In the genomic region with DNA sequence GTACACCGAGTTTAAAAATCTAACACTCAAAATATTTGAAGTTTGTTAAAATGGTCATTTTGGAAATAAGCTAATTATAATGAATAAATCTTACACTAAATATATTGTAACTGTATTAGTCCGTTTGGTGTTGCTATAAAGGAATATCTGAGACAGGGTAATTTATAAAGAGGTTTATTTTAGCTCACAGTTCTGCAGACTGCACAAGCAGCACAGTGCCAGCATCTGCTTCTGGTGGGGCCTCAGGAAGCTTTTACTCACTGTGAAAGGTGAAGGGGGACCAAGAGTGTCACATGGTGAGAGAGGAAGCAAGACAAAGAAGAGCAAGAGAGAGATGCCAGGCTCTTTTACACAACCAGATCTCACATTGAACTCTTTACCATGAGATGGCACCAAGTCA, we compare ENCODE assay signal across 2 cellular contexts.
TF ChIP-seq lines count a peak whose summit lies in the region.

No MANE protein-coding gene starts in this region.

TF ChIP-seq in K562, 482 proteins besides CTCF, POLR2A, EP300 and RAD21:
- TF ChIP-seq MYC (IDR thresholded peaks at IDR 0.05; ENCODE audit: low read depth, low read length): no peak
- TF ChIP-seq MYC (CRISPR knock-in tag; IDR thresholded peaks at IDR 0.05; ENCODE audit: borderline replicate concordance, low read depth): no peak
- no peak for TF ChIP-seq MECOM (CRISPR knock-in tag; IDR thresholded peaks at IDR 0.05)
- no peak for TF ChIP-seq ASH1L (IDR thresholded peaks at IDR 0.05; ENCODE audit: borderline replicate concordance, low read depth, partially characterized antibody)
- TF ChIP-seq NBN (IDR thresholded peaks at IDR 0.05; ENCODE audit: low read depth): no peak
- TF ChIP-seq GATAD2A (IDR thresholded peaks at IDR 0.05): no peak
- TF ChIP-seq TEAD1 (CRISPR knock-in tag; IDR thresholded peaks at IDR 0.05): no peak
- no peak for TF ChIP-seq TAF1 (IDR thresholded peaks at IDR 0.05; ENCODE audit: control insufficient read depth, extremely low read depth, insufficient read depth, low read length, severe bottlenecking)
- TF ChIP-seq ZNF316 (IDR thresholded peaks at IDR 0.05): peak; percentile 41
- TF ChIP-seq RB1 (IDR thresholded peaks at IDR 0.05; ENCODE audit: low read depth): no peak
- no peak for TF ChIP-seq ZNF695 (CRISPR knock-in tag; IDR thresholded peaks at IDR 0.05)
- peak; percentile 92 for TF ChIP-seq ZNF766 (CRISPR knock-in tag; conservative IDR thresholded peaks at IDR 0.05)
- TF ChIP-seq SIX5 (IDR thresholded peaks at IDR 0.05; ENCODE audit: borderline replicate concordance in 1 of 2, insufficient read depth in 1 of 2, low read depth in 1 of 2, low read length in 2 of 2): no peak
- no peak for TF ChIP-seq CBFA2T2 (conservative IDR thresholded peaks at IDR 0.05)
- TF ChIP-seq KAT7 (CRISPR knock-in tag; IDR thresholded peaks at IDR 0.05; ENCODE audit: borderline replicate concordance): no peak
- TF ChIP-seq, protein P1, sequence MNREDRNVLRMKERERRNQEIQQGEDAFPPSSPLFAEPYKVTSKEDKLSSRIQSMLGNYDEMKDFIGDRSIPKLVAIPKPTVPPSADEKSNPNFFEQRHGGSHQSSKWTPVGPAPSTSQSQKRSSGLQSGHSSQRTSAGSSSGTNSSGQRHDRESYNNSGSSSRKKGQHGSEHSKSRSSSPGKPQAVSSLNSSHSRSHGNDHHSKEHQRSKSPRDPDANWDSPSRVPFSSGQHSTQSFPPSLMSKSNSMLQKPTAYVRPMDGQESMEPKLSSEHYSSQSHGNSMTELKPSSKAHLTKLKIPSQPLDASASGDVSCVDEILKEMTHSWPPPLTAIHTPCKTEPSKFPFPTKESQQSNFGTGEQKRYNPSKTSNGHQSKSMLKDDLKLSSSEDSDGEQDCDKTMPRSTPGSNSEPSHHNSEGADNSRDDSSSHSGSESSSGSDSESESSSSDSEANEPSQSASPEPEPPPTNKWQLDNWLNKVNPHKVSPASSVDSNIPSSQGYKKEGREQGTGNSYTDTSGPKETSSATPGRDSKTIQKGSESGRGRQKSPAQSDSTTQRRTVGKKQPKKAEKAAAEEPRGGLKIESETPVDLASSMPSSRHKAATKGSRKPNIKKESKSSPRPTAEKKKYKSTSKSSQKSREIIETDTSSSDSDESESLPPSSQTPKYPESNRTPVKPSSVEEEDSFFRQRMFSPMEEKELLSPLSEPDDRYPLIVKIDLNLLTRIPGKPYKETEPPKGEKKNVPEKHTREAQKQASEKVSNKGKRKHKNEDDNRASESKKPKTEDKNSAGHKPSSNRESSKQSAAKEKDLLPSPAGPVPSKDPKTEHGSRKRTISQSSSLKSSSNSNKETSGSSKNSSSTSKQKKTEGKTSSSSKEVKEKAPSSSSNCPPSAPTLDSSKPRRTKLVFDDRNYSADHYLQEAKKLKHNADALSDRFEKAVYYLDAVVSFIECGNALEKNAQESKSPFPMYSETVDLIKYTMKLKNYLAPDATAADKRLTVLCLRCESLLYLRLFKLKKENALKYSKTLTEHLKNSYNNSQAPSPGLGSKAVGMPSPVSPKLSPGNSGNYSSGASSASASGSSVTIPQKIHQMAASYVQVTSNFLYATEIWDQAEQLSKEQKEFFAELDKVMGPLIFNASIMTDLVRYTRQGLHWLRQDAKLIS (CRISPR knock-in tag; IDR thresholded peaks at IDR 0.05): no peak

TF ChIP-seq in SK-N-SH, 30 proteins besides CTCF, POLR2A, EP300 and RAD21:
- TF ChIP-seq, protein P2, sequence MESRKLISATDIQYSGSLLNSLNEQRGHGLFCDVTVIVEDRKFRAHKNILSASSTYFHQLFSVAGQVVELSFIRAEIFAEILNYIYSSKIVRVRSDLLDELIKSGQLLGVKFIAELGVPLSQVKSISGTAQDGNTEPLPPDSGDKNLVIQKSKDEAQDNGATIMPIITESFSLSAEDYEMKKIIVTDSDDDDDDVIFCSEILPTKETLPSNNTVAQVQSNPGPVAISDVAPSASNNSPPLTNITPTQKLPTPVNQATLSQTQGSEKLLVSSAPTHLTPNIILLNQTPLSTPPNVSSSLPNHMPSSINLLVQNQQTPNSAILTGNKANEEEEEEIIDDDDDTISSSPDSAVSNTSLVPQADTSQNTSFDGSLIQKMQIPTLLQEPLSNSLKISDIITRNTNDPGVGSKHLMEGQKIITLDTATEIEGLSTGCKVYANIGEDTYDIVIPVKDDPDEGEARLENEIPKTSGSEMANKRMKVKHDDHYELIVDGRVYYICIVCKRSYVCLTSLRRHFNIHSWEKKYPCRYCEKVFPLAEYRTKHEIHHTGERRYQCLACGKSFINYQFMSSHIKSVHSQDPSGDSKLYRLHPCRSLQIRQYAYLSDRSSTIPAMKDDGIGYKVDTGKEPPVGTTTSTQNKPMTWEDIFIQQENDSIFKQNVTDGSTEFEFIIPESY (IDR thresholded peaks at IDR 0.05; ENCODE audit: borderline replicate concordance, low read depth): no peak
- TF ChIP-seq JUND (IDR thresholded peaks at IDR 0.05) (no peak), NRF1 (IDR thresholded peaks at IDR 0.05; ENCODE audit: low read depth, low read length) (no peak), GATA2 (CRISPR knock-in tag; IDR thresholded peaks at IDR 0.05) (no peak), RFX5 (IDR thresholded peaks at IDR 0.05; ENCODE audit: low read length) (no peak), RXRA (IDR thresholded peaks at IDR 0.05; ENCODE audit: borderline replicate concordance, low read depth) (no peak), EZH2phosphoT487 (IDR thresholded peaks at IDR 0.05; ENCODE audit: borderline replicate concordance, low read depth) (no peak)
